19 cellular contexts compared by ENCODE assay signal in genomic region chr13:43263047-43263446, GRCh38.
DNase-seq lines count a peak whose midpoint lies in the region; ATAC-seq, FAIRE-seq and TF ChIP-seq lines count a peak whose summit lies in the region.
"Had no signal": no experiment of that assay in that cellular context is flagged by ENCODE, and none has a peak within 500 bp of the region (broad histone marks: within the 10 kb centered on the region; RNA-seq: fewer than 3 reads in every experiment).

No MANE protein-coding gene starts in this region.

- no peaks in the 10 kb centered on the region for H3K9me2 ChIP-seq in PC-3 (replicated peaks; ENCODE audit: low read length)
- H3K9me2 ChIP-seq in hepatocyte (replicated peaks; ENCODE audit: insufficient read depth) = no peaks in the 10 kb centered on the region

- H3K27me3 ChIP-seq in PC-3 (ENCODE audit: low read length) = no peaks in the 10 kb centered on the region
- no peaks in the 10 kb centered on the region for H3K27me3 ChIP-seq in hepatocyte
- no peaks in the 10 kb centered on the region for H3K27me3 ChIP-seq in small intestine (ENCODE audit: control insufficient read depth in 2 of 2, insufficient read depth in 2 of 2, low read length in 2 of 2)
- H3K27me3 ChIP-seq: BE2C, MG63 had no signal

- no peak overlapping the region for H3K9ac ChIP-seq in PC-3 (ENCODE audit: low read length)
- H3K9ac ChIP-seq: GM23248 had no signal

- POLR2A ChIA-PET in PC-3 (lab: Charles Lee; ENCODE audit: unreplicated experiment) = no interaction called here

- no peak overlapping the region for H3K4me2 ChIP-seq in PC-3 (ENCODE audit: low read length)
- H3K4me2 ChIP-seq in hepatocyte = no peak overlapping the region

- peaks cover 28% of the 10 kb centered on the region for H3K4me1 ChIP-seq in PC-3 (ENCODE audit: insufficient read depth, low read length)
- peaks cover under 1% of the 10 kb centered on the region for H3K4me1 ChIP-seq in hepatocyte (ENCODE audit: insufficient read depth)
- H3K4me1 ChIP-seq in small intestine (ENCODE audit: control insufficient read depth in 2 of 2, insufficient read depth in 1 of 2, low read depth in 1 of 2, low read length in 1 of 2) = no peaks in the 10 kb centered on the region
- H3K4me1 ChIP-seq: BE2C had no signal

- H3K4me3 ChIP-seq in PC-3 (ENCODE audit: low read length) = no peak overlapping the region
- H3K4me3 ChIP-seq in hepatocyte = no peak overlapping the region
- no peak overlapping the region for H3K4me3 ChIP-seq in small intestine (ENCODE audit: low read depth in 1 of 2, low read length in 2 of 2)
- H3K4me3 ChIP-seq: GM23248, MG63 had no signal

- DNase-seq in PC-3 (peak; percentile 25), hepatocyte (ENCODE audit: low spot score) (peak; percentile 42), small intestine (peak; percentile 24), frontal cortex (ENCODE audit: low spot score in 2 of 2) (no peak)
- DNase-seq: BE2C, GM23248, HCEC 1CT, Kasumi-1, MG63, NCI-H1048, NCI-H1417 treated with DMSO at 0.1 percent for 48 hours, NCI-H187 treated with DMSO at 0.1 percent for 48 hours, SIG-M5, T-helper 1 cell had no signal

- no peaks in the 10 kb centered on the region for H3F3A ChIP-seq in PC-3 (ENCODE audit: low read length, unreplicated experiment)

- H3K27ac ChIP-seq in PC-3 (ENCODE audit: low read length) (no peak overlapping the region), hepatocyte (peak overlapping the region; percentile 60), small intestine (ENCODE audit: low read depth in 1 of 2, low read length in 1 of 2) (no peak overlapping the region)
- H3K27ac ChIP-seq: GM23248, RWPE1 had no signal

- no TSS peak for BruUV-seq in PC-3 (replicated peaks; lab: Mats Ljungman, UMichigan)

- H3K9me3 ChIP-seq in PC-3 (ENCODE audit: low read length) = no peaks in the 10 kb centered on the region
- H3K9me3 ChIP-seq in hepatocyte (ENCODE audit: low read depth) = no peaks in the 10 kb centered on the region
- H3K9me3 ChIP-seq in small intestine (ENCODE audit: control insufficient read depth, low read depth) = no peaks in the 10 kb centered on the region
- H3K9me3 ChIP-seq: BE2C, MG63 had no signal

- intact Hi-C loops in PC-3 (cut with micrococcal nuclease) = loop anchor here (10.0 kb wide), 1 partner anchor 612 kb away; the partner anchor contains the start of genes CCDC122 and LACC1

- WGBS in hepatocyte (ENCODE audit: low lambda C conversion rate, missing lambda C conversion rate) = 61% methylated on average over 2 of the region's 2 CpGs
- 21 to 51% (median 36%) methylated on average over 2 of the region's 2 CpGs for WGBS in small intestine, 3 donors

- FAIRE-seq in small intestine (lab: Jason Lieb, UNC) (no peak), frontal cortex (lab: Jason Lieb, UNC) (no peak)

- no peaks in the 10 kb centered on the region for H3K36me3 ChIP-seq in PC-3 (ENCODE audit: low read depth, low read length)
- no peaks in the 10 kb centered on the region for H3K36me3 ChIP-seq in hepatocyte (replicated peaks; ENCODE audit: insufficient read depth, low read depth)
- no peaks in the 10 kb centered on the region for H3K36me3 ChIP-seq in small intestine (ENCODE audit: control insufficient read depth in 2 of 2, insufficient read depth in 2 of 2, low read length in 2 of 2)
- H3K36me3 ChIP-seq: BE2C, MG63 had no signal

- ATAC-seq in GM19463 (IDR thresholded peaks at IDR 0.05; ENCODE audit: unreplicated experiment) (peak; percentile 41), PC-3 (no peak), HG03520 (IDR thresholded peaks at IDR 0.05; ENCODE audit: unreplicated experiment) (no peak), HG02759 (IDR thresholded peaks at IDR 0.05; ENCODE audit: unreplicated experiment) (no peak)
- ATAC-seq: SK-N-SH treated with all-trans-retinoic acid at 6 μM for 48 hours had no signal

- H2AFZ ChIP-seq in PC-3 (ENCODE audit: low read length) = no peak overlapping the region
- H2AFZ ChIP-seq in hepatocyte = no peak overlapping the region
- H2AFZ ChIP-seq: GM23248 had no signal

- TF ChIP-seq CTCF in PC-3 (conservative IDR thresholded peaks at IDR 0.05; ENCODE audit: low read depth, low read length) (no peak), hepatocyte (IDR thresholded peaks at IDR 0.05; ENCODE audit: poor library complexity) (no peak)

- H3K79me2 ChIP-seq in PC-3 (ENCODE audit: low read length) = no peaks in the 10 kb centered on the region
- no peaks in the 10 kb centered on the region for H3K79me2 ChIP-seq in hepatocyte

- CTCF ChIA-PET in PC-3 (lab: Charles Lee) = no interaction called here

- H4K20me1 ChIP-seq in PC-3 (ENCODE audit: low read length) (no peaks in the 10 kb centered on the region), hepatocyte (ENCODE audit: insufficient read depth, poor library complexity, severe bottlenecking) (no peaks in the 10 kb centered on the region)

Comparison
In these comparisons a context has a peak if more than half of its experiments do, and no peak if none do; other contexts are left out.
1. DNase-seq: peak in PC-3 (single experiment), hepatocyte (single experiment) and small intestine (single experiment); none in frontal cortex (0 of 2).